Comparison of ENCODE assay signal across 26 cellular contexts in the genomic region with DNA sequence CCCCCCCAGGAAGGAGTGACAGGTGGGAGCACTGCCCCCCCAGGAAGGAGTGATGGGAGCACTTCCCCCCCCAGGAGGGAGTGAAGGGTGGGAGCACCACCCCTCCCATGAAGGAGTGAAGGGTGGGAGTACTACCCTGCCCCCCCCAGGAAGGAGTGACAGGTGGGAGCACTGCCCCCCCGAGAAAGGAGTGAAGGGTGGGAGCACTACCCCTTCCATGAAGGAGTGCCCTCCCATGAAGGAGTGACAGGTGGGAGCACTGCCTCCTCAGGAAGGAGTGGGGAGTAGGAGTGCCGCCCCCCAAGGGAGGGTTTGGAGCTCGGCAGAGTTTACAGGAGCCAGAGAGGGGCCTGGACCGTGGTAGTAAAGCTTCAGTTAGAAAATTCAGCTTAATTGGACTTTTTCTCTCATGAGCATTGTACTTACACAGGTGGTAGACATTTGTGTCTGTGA.
"Had no signal": no experiment of that assay in that cellular context is flagged by ENCODE, and none has a peak within 500 bp of the region (broad histone marks: within the 10 kb centered on the region; RNA-seq: fewer than 3 reads in every experiment).

No MANE protein-coding gene starts in this region.

- H3K27ac ChIP-seq: Peyer's patch, RWPE1, SJCRH30, VCaP had no signal

- H3K4me2 ChIP-seq: SK-N-SH had no signal

- H3K9me3 ChIP-seq: MG63, Peyer's patch, SJCRH30, SK-N-SH had no signal

- H3K27me3 Mint-ChIP-seq: brain had no signal

- H3K4me3 ChIP-seq: MG63, Peyer's patch, SJCRH30 had no signal

- H3K4me1 Mint-ChIP-seq: activated CD4-positive, alpha-beta T cell treated with anti-CD3 and anti-CD28 coated beads for 36 hours; central memory CD8-positive, alpha-beta T cell had no signal

- ATAC-seq: activated CD4-positive, alpha-beta T cell treated with anti-CD3 and anti-CD28 coated beads for 36 hours; activated CD8-positive, alpha-beta T cell treated with anti-CD3 and anti-CD28 coated beads for 36 hours; activated T-cell treated with anti-CD3 and anti-CD28 coated beads, Interleukin-2, amount 50 U/mL, for 72 hours had no signal

- H3K9ac ChIP-seq: SK-N-SH had no signal

- H3K4me1 ChIP-seq: Peyer's patch, SJCRH30 had no signal

- H3K36me3 Mint-ChIP-seq: activated naive CD8-positive, alpha-beta T cell had no signal

- H3K4me3 Mint-ChIP-seq: activated CD4-positive, alpha-beta T cell treated with anti-CD3 and anti-CD28 coated beads for 36 hours; activated CD8-positive, alpha-beta T cell treated with anti-CD3 and anti-CD28 coated beads for 36 hours; activated naive CD8-positive, alpha-beta T cell; activated T-cell treated with anti-CD3 and anti-CD28 coated beads, Interleukin-2, amount 50 U/mL, for 72 hours; brain; central memory CD8-positive, alpha-beta T cell had no signal

- H3K36me3 ChIP-seq: MG63, Peyer's patch, SJCRH30 had no signal

- H3K9me3 Mint-ChIP-seq: activated CD8-positive, alpha-beta T cell treated with anti-CD3 and anti-CD28 coated beads for 36 hours; activated T-cell treated with anti-CD3 and anti-CD28 coated beads, Interleukin-2, amount 50 U/mL, for 72 hours; activated T-helper 2 cell treated with anti-CD3 and anti-CD28 coated beads, Interferon-gamma antibody, Interleukin-2, Interleukin-4, amounts not matched to agents 10 μg/mL and 5 μg/mL and 100 μg/mL, durations not matched to agents 14 hours and 24 hours and 36 hours; central memory CD8-positive, alpha-beta T cell had no signal

- DNase-seq: activated CD4-positive, alpha-beta T cell treated with anti-CD3 and anti-CD28 coated beads for 36 hours; activated CD4-positive, alpha-beta T cell treated with anti-CD3 and anti-CD28 coated beads, Interleukin-2, amount 50 U/mL, for 1 hour; activated CD8-positive, alpha-beta memory T cell treated with anti-CD3 and anti-CD28 coated beads, Interleukin-2, amount 50 U/mL, for 4 hours; activated CD8-positive, alpha-beta T cell treated with anti-CD3 and anti-CD28 coated beads for 36 hours; activated naive CD4-positive, alpha-beta T cell treated with Interleukin-2 at 50 U/mL for 16 hours; activated T-cell treated with anti-CD3 and anti-CD28 coated beads, Interleukin-2, amount 50 U/mL, for 72 hours; amygdala; MG63; NCI-H1105; NCI-H1436; NCI-H1694 treated with DMSO at 0.1 percent for 48 hours; NCI-H2029 treated with DMSO at 0.1 percent for 48 hours; NCI-H345; NCI-H510A; NCI-H69; NK-92 treated with Interleukin-12 subunit alpha and Interleukin-12 subunit beta, amount 100 ng/mL, for 24 hours; SJCRH30; SK-N-SH; T-helper 1 cell had no signal

- H3K27me3 ChIP-seq: MG63, Peyer's patch, SJCRH30 had no signal

- H3K27ac Mint-ChIP-seq: activated CD4-positive, alpha-beta T cell treated with anti-CD3 and anti-CD28 coated beads for 36 hours; activated CD8-positive, alpha-beta T cell treated with anti-CD3 and anti-CD28 coated beads for 36 hours; activated naive CD8-positive, alpha-beta T cell; activated T-cell treated with anti-CD3 and anti-CD28 coated beads, Interleukin-2, amount 50 U/mL, for 72 hours; activated T-helper 2 cell treated with anti-CD3 and anti-CD28 coated beads, Interferon-gamma antibody, Interleukin-2, Interleukin-4, amounts not matched to agents 10 μg/mL and 5 μg/mL and 100 μg/mL, durations not matched to agents 14 hours and 24 hours and 36 hours; brain had no signal
